10 cellular contexts compared by ENCODE assay signal in the genomic region with DNA sequence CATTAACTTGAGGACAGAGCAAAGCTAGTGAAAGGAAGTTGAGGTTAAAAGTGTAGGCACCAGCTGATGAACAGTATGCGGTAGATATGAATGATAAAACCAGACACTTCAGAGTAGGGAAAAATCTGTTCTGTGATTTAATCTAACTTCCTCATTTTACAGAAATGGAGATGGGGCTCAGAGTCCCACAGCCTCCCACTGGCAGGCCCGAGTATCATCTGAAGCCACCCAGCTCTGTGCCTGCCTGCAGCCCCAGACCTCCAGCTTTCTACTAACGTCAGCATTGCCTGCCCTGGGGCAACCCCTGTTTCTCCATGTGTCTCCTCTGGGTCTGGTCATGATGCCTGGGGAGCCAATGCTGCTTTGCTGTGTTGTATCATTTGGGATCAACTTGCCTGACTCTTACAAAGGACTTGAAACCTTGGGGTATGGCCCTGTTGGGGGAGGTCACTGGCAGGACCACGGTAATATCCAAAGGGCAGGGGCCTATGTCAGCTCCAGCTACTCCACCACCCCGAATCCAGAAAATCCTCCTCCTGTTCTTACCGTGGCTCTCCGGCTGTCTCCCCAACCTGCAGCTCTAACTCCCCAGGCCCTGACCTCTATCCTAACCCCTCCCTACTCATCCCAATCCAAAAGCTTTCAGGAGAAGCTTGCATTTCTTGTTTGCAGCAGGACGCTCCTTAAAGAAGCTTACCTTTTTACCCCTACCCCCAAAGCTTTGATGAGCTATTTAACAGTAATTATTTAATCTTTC. TPM values are rescaled to one million over a fixed set of nuclear protein-coding genes. Genes with fewer than 3 reads are reported as not detected.
DNase-seq lines count a peak whose midpoint lies in the region; ATAC-seq and TF ChIP-seq lines count a peak whose summit lies in the region.
"Had no signal": no experiment of that assay in that cellular context is flagged by ENCODE, and none has a peak within 500 bp of the region (broad histone marks: within the 10 kb centered on the region; RNA-seq: fewer than 3 reads in every experiment).

No MANE protein-coding gene starts in this region.

- no peak overlapping the region for H3K4me3 Mint-ChIP-seq in stimulated activated naive B cell treated with anti-CD40 and anti-IgM and Interleukin-4, amounts not matched to agents 10 μg/mL and 1 μg/mL and 100 μg/mL, for 72 hours

- H3K36me3 Mint-ChIP-seq in stimulated activated naive B cell treated with anti-CD40 and anti-IgM and Interleukin-4, amounts not matched to agents 10 μg/mL and 1 μg/mL and 100 μg/mL, for 72 hours, result no peaks in the 10 kb centered on the region

- peaks cover 15 to 22% of the 10 kb centered on the region in 2 donors for H3K4me1 Mint-ChIP-seq in stimulated activated naive B cell treated with anti-CD40 and anti-IgM and Interleukin-4, amounts not matched to agents 10 μg/mL and 1 μg/mL and 100 μg/mL, for 72 hours

- peak overlapping the region; percentile 95 for H3K27ac Mint-ChIP-seq in stimulated activated naive B cell treated with anti-CD40 and anti-IgM and Interleukin-4, amounts not matched to agents 10 μg/mL and 1 μg/mL and 100 μg/mL, for 72 hours

- TF ChIP-seq CTCF in VCaP (conservative IDR thresholded peaks at IDR 0.05), result no peak

- peak; percentile 85 for ATAC-seq in HG03095 (IDR thresholded peaks at IDR 0.05; ENCODE audit: unreplicated experiment)
- peak; percentile 95 to 96 for ATAC-seq in stimulated activated naive B cell treated with anti-CD40 and anti-IgM and Interleukin-4, amounts not matched to agents 10 μg/mL and 1 μg/mL and 100 μg/mL, for 72 hours (replicated peaks)

- H3K27me3 Mint-ChIP-seq in stimulated activated naive B cell treated with anti-CD40 and anti-IgM and Interleukin-4, amounts not matched to agents 10 μg/mL and 1 μg/mL and 100 μg/mL, for 72 hours, result peaks cover 16% of the 10 kb centered on the region in 2 donors

- DNase-seq in activated effector memory CD4-positive, alpha-beta T cell treated with anti-CD3 and anti-CD28 coated beads, Interleukin-2, amount 50 U/mL, for 16 hours, result peak; percentile 73
- no peak for DNase-seq in activated effector memory CD4-positive, alpha-beta T cell treated with Interleukin-2 at 50 U/mL for 16 hours
- peak; percentile 75 for DNase-seq in stimulated activated naive B cell treated with anti-CD40 and anti-IgM and Interleukin-4, amounts not matched to agents 10 μg/mL and 1 μg/mL and 100 μg/mL, for 72 hours
- DNase-seq in cortex of kidney (lab: John Stamatoyannopoulos, UW), result no peak
- DNase-seq in cerebellum (ENCODE audit: low spot score), result no peak
- DNase-seq in iPS-NIHi11 (ENCODE audit: low spot score), result no peak

- peak overlapping the region; percentile 1; the same call in 1 of the 2 replicates for H3K27ac ChIP-seq in VCaP
- H3K27ac ChIP-seq: PC-9 had no signal

- H3K9me3 Mint-ChIP-seq in stimulated activated naive B cell treated with anti-CD40 and anti-IgM and Interleukin-4, amounts not matched to agents 10 μg/mL and 1 μg/mL and 100 μg/mL, for 72 hours, result peaks cover 5 to 14% of the 10 kb centered on the region in 2 donors

RNA-seq across cellular contexts. Expression of gene NPY, which starts 56.2 kb away (rescaled TPM):
- total RNA-seq in cerebellum, result 10.5 TPM
- total RNA-seq: endothelial cell of umbilical vein, PC-9 had no signal

Comparison
In these comparisons a context has a peak if more than half of its experiments do, and no peak if none do; other contexts are left out.
1. DNase-seq: peak in activated effector memory CD4-positive, alpha-beta T cell treated with anti-CD3 and anti-CD28 coated beads, Interleukin-2, amount 50 U/mL, for 16 hours (single experiment) and stimulated activated naive B cell treated with anti-CD40 and anti-IgM and Interleukin-4, amounts not matched to agents 10 μg/mL and 1 μg/mL and 100 μg/mL, for 72 hours (single experiment); none in activated effector memory CD4-positive, alpha-beta T cell treated with Interleukin-2 at 50 U/mL for 16 hours (single experiment), cortex of kidney (single experiment), cerebellum (single experiment) and iPS-NIHi11 (single experiment).